Comparison of ENCODE assay signal across 20 cellular contexts in the genomic region with DNA sequence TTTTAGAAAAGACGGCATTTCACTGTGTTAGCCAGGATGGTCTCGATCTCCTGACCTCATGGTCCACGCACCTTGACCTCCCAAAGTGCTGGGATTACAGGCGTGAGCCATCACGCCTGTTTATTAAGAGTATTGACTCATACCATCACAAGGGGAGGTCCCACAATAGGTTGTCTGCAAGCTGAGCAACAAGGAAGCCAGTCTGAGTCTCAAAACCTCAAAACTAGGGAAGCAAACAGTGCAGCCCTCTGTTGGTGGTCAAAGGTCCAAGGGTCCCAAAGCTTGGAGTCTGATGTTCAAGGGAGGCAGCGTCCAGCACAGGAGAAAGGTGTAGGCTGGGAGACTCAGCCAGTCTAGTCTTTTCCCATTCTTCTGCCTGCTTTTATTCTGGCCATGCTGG.
"Had no signal": no experiment of that assay in that cellular context is flagged by ENCODE, and none has a peak within 500 bp of the region (broad histone marks: within the 10 kb centered on the region; RNA-seq: fewer than 3 reads in every experiment).

No MANE protein-coding gene starts in this region.

- H3K36me3 ChIP-seq: esophagus squamous epithelium, thoracic aorta, upper lobe of left lung had no signal

- H3K4me3 Mint-ChIP-seq: activated CD4-positive, alpha-beta T cell treated with anti-CD3 and anti-CD28 coated beads, Interleukin-2, amount 10 ng/mL, durations not matched to agents 7 days and 5 days; activated CD8-positive, alpha-beta T cell treated with anti-CD3 and anti-CD28 coated beads, Interleukin-2, amount 10 ng/mL, durations not matched to agents 7 days and 5 days; activated naive CD8-positive, alpha-beta T cell treated with anti-CD3 and anti-CD28 coated beads, Interleukin-2, amount 10 ng/mL, durations not matched to agents 7 days and 5 days; activated T-cell treated with anti-CD3 and anti-CD28 coated beads, Interleukin-2, amount 50 U/mL, for 24 hours; brain; mesothelial cell of epicardium; nephron; stimulated activated memory B cell treated with anti-CD40 and anti-IgM and Interleukin-4, amounts not matched to agents 10 μg/mL and 1 μg/mL and 100 μg/mL, for 72 hours had no signal

- H3K9ac ChIP-seq: parathyroid adenoma had no signal

- H3K4me1 ChIP-seq: parathyroid adenoma had no signal

- H3K27ac Mint-ChIP-seq: activated CD4-positive, alpha-beta T cell treated with anti-CD3 and anti-CD28 coated beads, Interleukin-2, amount 10 ng/mL, durations not matched to agents 7 days and 5 days; activated CD8-positive, alpha-beta T cell treated with anti-CD3 and anti-CD28 coated beads, Interleukin-2, amount 10 ng/mL, durations not matched to agents 7 days and 5 days; activated naive CD8-positive, alpha-beta T cell treated with anti-CD3 and anti-CD28 coated beads, Interleukin-2, amount 10 ng/mL, durations not matched to agents 7 days and 5 days; activated T-cell treated with anti-CD3 and anti-CD28 coated beads, Interleukin-2, amount 50 U/mL, for 24 hours; activated T-helper 2 cell treated with anti-CD3 and anti-CD28 coated beads, Interferon-gamma antibody, Interleukin-2, Interleukin-4, amounts not matched to agents 10 μg/mL and 5 μg/mL and 100 μg/mL, durations not matched to agents 14 hours and 24 hours and 36 hours; nephron; stimulated activated memory B cell treated with anti-CD40 and anti-IgM and Interleukin-4, amounts not matched to agents 10 μg/mL and 1 μg/mL and 100 μg/mL, for 72 hours had no signal

- H3K9me3 Mint-ChIP-seq: activated CD4-positive, alpha-beta T cell treated with anti-CD3 and anti-CD28 coated beads, Interleukin-2, amount 10 ng/mL, durations not matched to agents 7 days and 5 days; activated naive CD8-positive, alpha-beta T cell treated with anti-CD3 and anti-CD28 coated beads, Interleukin-2, amount 10 ng/mL, durations not matched to agents 7 days and 5 days; activated T-cell treated with anti-CD3 and anti-CD28 coated beads, Interleukin-2, amount 50 U/mL, for 24 hours; activated T-helper 2 cell treated with anti-CD3 and anti-CD28 coated beads, Interferon-gamma antibody, Interleukin-2, Interleukin-4, amounts not matched to agents 10 μg/mL and 5 μg/mL and 100 μg/mL, durations not matched to agents 14 hours and 24 hours and 36 hours had no signal

- DNase-seq: activated CD4-positive, alpha-beta T cell treated with anti-CD3 and anti-CD28 coated beads, Interleukin-2, amount 10 ng/mL, durations not matched to agents 7 days and 5 days; activated CD8-positive, alpha-beta T cell treated with anti-CD3 and anti-CD28 coated beads, Interleukin-2, amount 10 ng/mL, durations not matched to agents 7 days and 5 days; activated naive CD4-positive, alpha-beta T cell treated with Interleukin-2 at 50 U/mL for 16 hours; activated naive CD8-positive, alpha-beta T cell treated with anti-CD3 and anti-CD28 coated beads, Interleukin-2, amount 10 ng/mL, durations not matched to agents 7 days and 5 days; activated T-cell treated with anti-CD3 and anti-CD28 coated beads, Interleukin-2, amount 50 U/mL, for 24 hours; cortex of kidney; esophagus squamous epithelium; foreskin fibroblast; stimulated activated CD4-positive, alpha-beta T cell treated with anti-CD3 and anti-CD28 coated beads, Interleukin-4, amount 100 ng/mL, for 4 hours had no signal

- H3K4me1 Mint-ChIP-seq: stimulated activated memory B cell treated with anti-CD40 and anti-IgM and Interleukin-4, amounts not matched to agents 10 μg/mL and 1 μg/mL and 100 μg/mL, for 72 hours had no signal

- H3K9me3 ChIP-seq: esophagus squamous epithelium, thoracic aorta, upper lobe of left lung had no signal

- H3K4me3 ChIP-seq: esophagus squamous epithelium, hepatocyte, lung, smooth muscle cell, thoracic aorta, upper lobe of left lung had no signal

- H3K27me3 Mint-ChIP-seq: brain had no signal

- H3K27me3 ChIP-seq: esophagus squamous epithelium, hepatocyte, upper lobe of left lung had no signal

- H3K27ac ChIP-seq: esophagus squamous epithelium, hepatocyte, parathyroid adenoma, thoracic aorta, upper lobe of left lung had no signal

- H3K36me3 Mint-ChIP-seq: activated naive CD8-positive, alpha-beta T cell treated with anti-CD3 and anti-CD28 coated beads, Interleukin-2, amount 10 ng/mL, durations not matched to agents 7 days and 5 days; brain; mesothelial cell of epicardium; stimulated activated memory B cell treated with anti-CD40 and anti-IgM and Interleukin-4, amounts not matched to agents 10 μg/mL and 1 μg/mL and 100 μg/mL, for 72 hours had no signal
